Comparison of ENCODE assay signal across 8 cellular contexts in the genomic region with DNA sequence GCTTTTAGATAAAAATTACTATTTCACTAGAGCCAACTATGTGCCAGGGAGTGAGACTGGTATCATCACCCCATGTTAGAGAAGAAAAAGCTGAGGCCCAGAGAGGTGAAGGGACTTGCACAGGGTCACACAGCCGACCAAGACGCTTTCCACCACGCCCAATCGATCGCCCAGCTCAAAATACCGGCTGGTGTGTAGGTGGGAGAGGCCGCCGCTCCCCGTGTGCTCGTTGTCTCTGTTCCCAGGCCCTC. TPM values are rescaled to one million over a fixed set of nuclear protein-coding genes. Genes with fewer than 3 reads are reported as not detected.
DNase-seq lines count a peak whose midpoint lies in the region; ATAC-seq and TF ChIP-seq lines count a peak whose summit lies in the region.

No MANE protein-coding gene starts in this region.

- POLR2A ChIA-PET in T-cell (lab: Charles Lee): interaction anchor here in 1 of 2 donors (0.7 kb wide), 2 partner anchors 35 to 493 kb away, joined by 4 to 5 read pairs; no protein-coding TSS in a partner anchor

- H3K4me1 Mint-ChIP-seq in T-cell: peaks cover 65 to 71% (median 66%) of the 10 kb centered on the region in 3 donors

- H3K4me3 Mint-ChIP-seq in T-cell: peak overlapping the region; percentile 85 to 90 (median 86)

- peak overlapping the region; percentile 96 to 98 for H3K27ac Mint-ChIP-seq in T-cell

- H3K4me1 ChIP-seq in fibroblast of lung (ENCODE audit: control insufficient read depth, extremely low read depth, insufficient read depth, low read length) (peaks cover 3% of the 10 kb centered on the region), psoas muscle (peaks cover 4% of the 10 kb centered on the region)

- H3K36me3 Mint-ChIP-seq in T-cell: peaks cover 3% of the 10 kb centered on the region

- DNase-seq in T-cell (no peak), fibroblast of lung (ENCODE audit: low read depth in 2 of 2) (no peak), psoas muscle (no peak), hypothalamus (lab: John Stamatoyannopoulos, UW) (no peak), NOMO-1 (lab: John Stamatoyannopoulos, UW; ENCODE audit: unreplicated experiment in 2 of 2) (no peak)
- DNase-seq in stimulated activated CD4-positive, alpha-beta T cell treated with anti-CD3 and anti-CD28 coated beads, Interleukin-15, amount 100 ng/mL, for 24 hours: no peak
- no peak for DNase-seq in effector CD8-positive, alpha-beta T cell (lab: John Stamatoyannopoulos, UW)

- H3K27ac ChIP-seq in fibroblast of lung (ENCODE audit: insufficient read depth, low read length) (peak overlapping the region; percentile 60), psoas muscle (peak overlapping the region; percentile 10)

- no peak for ATAC-seq in T-cell (replicated peaks in 1 of 4)
- ATAC-seq in psoas muscle: no peak

- CTCF ChIA-PET in T-cell (lab: Charles Lee): interaction anchor here in 1 of 2 donors (0.9 to 1.1 kb wide), 2 partner anchors 12 to 39 kb away, joined by 3 read pairs; no protein-coding TSS in a partner anchor

- no peaks in the 10 kb centered on the region for H3K36me3 ChIP-seq in fibroblast of lung (ENCODE audit: control insufficient read depth, insufficient read depth, low read length)
- H3K36me3 ChIP-seq in psoas muscle (ENCODE audit: insufficient read depth in 1 of 2, low read depth in 1 of 2): no peaks in the 10 kb centered on the region

- peak overlapping the region; percentile 9 for H3K9ac ChIP-seq in fibroblast of lung (ENCODE audit: insufficient read depth, low read length)

- H3K9me3 ChIP-seq in fibroblast of lung (ENCODE audit: control insufficient read depth, insufficient read depth, low read depth, low read length): no peaks in the 10 kb centered on the region
- no peaks in the 10 kb centered on the region for H3K9me3 ChIP-seq in psoas muscle

- H3K4me3 ChIP-seq in GM08714 (ENCODE audit: low read length): peak overlapping the region; percentile 36
- H3K4me3 ChIP-seq in fibroblast of lung (replicated peaks in 1 of 4; ENCODE audit: control extremely low read depth in 1 of 4, insufficient read depth in 1 of 4, low read depth in 3 of 4, low read length in 4 of 4): peak overlapping the region; percentile 51 to 81 (median 64)
- H3K4me3 ChIP-seq in psoas muscle: peak overlapping the region; percentile 86

- H3K4me2 ChIP-seq in fibroblast of lung (ENCODE audit: extremely low read depth, insufficient read depth, low read length): peak overlapping the region; percentile 73

- H4K20me1 ChIP-seq in fibroblast of lung (ENCODE audit: control insufficient read depth, extremely low read depth, insufficient read depth, low read length): no peaks in the 10 kb centered on the region

- H3K79me2 ChIP-seq in fibroblast of lung (ENCODE audit: control insufficient read depth, insufficient read depth, low read length): no peaks in the 10 kb centered on the region

- no peaks in the 10 kb centered on the region for H3K9me3 Mint-ChIP-seq in T-cell

- no peak for TF ChIP-seq CTCF in fibroblast of lung (conservative IDR thresholded peaks at IDR 0.05 in 1 of 2, IDR thresholded peaks at IDR 0.05 in 1 of 2; ENCODE audit: low read depth in 1 of 2, low read length in 2 of 2)
- no peak for TF ChIP-seq CTCF in psoas muscle (IDR thresholded peaks at IDR 0.05)

- no peaks in the 10 kb centered on the region for H3K27me3 ChIP-seq in fibroblast of lung (ENCODE audit: control insufficient read depth, insufficient read depth, low read length)
- H3K27me3 ChIP-seq in psoas muscle (ENCODE audit: insufficient read depth in 3 of 3, low read length in 2 of 3): peaks cover 0 to 4% (median 0%) of the 10 kb centered on the region in 3 donors

- intact Hi-C loops in psoas muscle (cut with DNase I): no loop called here

- WGBS in psoas muscle, 3 donors: 3 to 9% (median 4%) methylated on average over 10 of the region's 10 CpGs

- peak overlapping the region; percentile 93 for H2AFZ ChIP-seq in fibroblast of lung (ENCODE audit: low read length)

- H3K27me3 Mint-ChIP-seq in T-cell: peaks cover 0 to 2% of the 10 kb centered on the region in 2 donors

RNA-seq across cellular contexts. Expression of gene SNPH, which starts 0.3 kb away (rescaled TPM):
- 10 to 100 TPM; 12.9 to 29.8 (median 23.4) TPM for total RNA-seq in T-cell
- 9.5 and 18.5 TPM in 2 replicates for total RNA-seq in fibroblast of lung
- polyA plus RNA-seq in fibroblast of lung: 0.85 and 1.3 TPM in 2 replicates
- polyA plus RNA-seq in fibroblast of lung (2012): 5.4 and 7.3 TPM in 2 replicates
- 6.2 and 7.9 TPM in 2 replicates for polyA minus RNA-seq in fibroblast of lung (ENCODE audit: low replicate concordance)
- total RNA-seq in psoas muscle: 1 to 10 TPM; 2.7 to 9.3 (median 5.2) TPM
- 1 to 10 TPM; 1.0 to 4.8 (median 2.2) TPM for polyA plus RNA-seq in psoas muscle

RNA-seq across cellular contexts. Expression of gene RAD21L1, which starts 40.0 kb away (rescaled TPM):
- 1 to 10 TPM in 1 of 5 donors, under 1 TPM in 2, not detected in 2; 0.73 to 1.6 (median 0.88) TPM for total RNA-seq in T-cell
- 0.50 TPM in 1 of 2 replicates, not detected in the other for total RNA-seq in fibroblast of lung
- 0.10 and 0.16 TPM in 2 replicates for polyA plus RNA-seq in fibroblast of lung
- 0.16 TPM in 1 of 2 replicates, not detected in the other for polyA plus RNA-seq in fibroblast of lung (2012)
- not detected in 2 replicates for polyA minus RNA-seq in fibroblast of lung (ENCODE audit: low replicate concordance)
- not detected for total RNA-seq in psoas muscle
- not detected for polyA plus RNA-seq in psoas muscle

Comparison
In these comparisons a context has a peak if more than half of its experiments do, and no peak if none do; other contexts are left out.
1. H3K4me3 ChIP-seq: peak in every context shown above with its lines; median percentile 86 in psoas muscle; 64 in fibroblast of lung; 36 in GM08714.